ENCODE assay signal across 9 cellular contexts in genomic region chr4:74206088-74206826, GRCh38. TPM values are rescaled to one million over a fixed set of nuclear protein-coding genes. Genes with fewer than 3 reads are reported as not detected.
DNase-seq lines count a peak whose midpoint lies in the region; ATAC-seq and TF ChIP-seq lines count a peak whose summit lies in the region.
"Had no signal": no experiment of that assay in that cellular context is flagged by ENCODE, and none has a peak within 500 bp of the region (broad histone marks: within the 10 kb centered on the region; RNA-seq: fewer than 3 reads in every experiment).

No MANE protein-coding gene starts in this region.

- H3K36me3 ChIP-seq in kidney epithelial cell (ENCODE audit: control insufficient read depth, insufficient read depth, low read length), result no peaks in the 10 kb centered on the region
- H3K36me3 ChIP-seq in A673 (ENCODE audit: insufficient read depth, low read length, poor library complexity, severe bottlenecking), result no peaks in the 10 kb centered on the region

- TF ChIP-seq CTCF in kidney epithelial cell (IDR thresholded peaks at IDR 0.05; ENCODE audit: insufficient read depth, low read length, poor library complexity, severe bottlenecking), result no peak
- TF ChIP-seq CTCF in A673 (conservative IDR thresholded peaks at IDR 0.05; ENCODE audit: low read depth, low read length), result no peak

- peak; percentile 84 for ATAC-seq in HG02798 (IDR thresholded peaks at IDR 0.05; ENCODE audit: poor library complexity, unreplicated experiment)

- BruUV-seq in A673 (replicated peaks; lab: Mats Ljungman, UMichigan), result no TSS peak

- H3K9me3 ChIP-seq in A673 (ENCODE audit: low read depth, low read length, poor library complexity, severe bottlenecking), result no peaks in the 10 kb centered on the region

- no peaks in the 10 kb centered on the region for H3K4me1 ChIP-seq in A673 (ENCODE audit: insufficient read depth, low read length, poor library complexity, severe bottlenecking)

- DNase-seq in NCI-H524 (lab: John Stamatoyannopoulos, UW), result peak; percentile 2 to 11
- DNase-seq in NCI-H524 treated with DMSO at 0.1 percent for 48 hours (lab: John Stamatoyannopoulos, UW), result no peak
- DNase-seq in OCI-M2 (lab: John Stamatoyannopoulos, UW; ENCODE audit: unreplicated experiment), result peak; percentile 19
- DNase-seq in kidney epithelial cell (ENCODE audit: low read depth), result peak; percentile 56
- no peak for DNase-seq in mesenteric fat pad (ENCODE audit: low spot score)
- DNase-seq in A673 (ENCODE audit: low spot score), result no peak
- no peak for DNase-seq in DMS79 treated with DMSO at 0.1 percent for 48 hours (lab: John Stamatoyannopoulos, UW)

- H3K27ac ChIP-seq in A673 (ENCODE audit: low read depth, low read length, poor library complexity, severe bottlenecking), result no peak overlapping the region
- H3K27ac ChIP-seq: 22Rv1 had no signal

- H3K4me3 ChIP-seq in kidney epithelial cell (ENCODE audit: low read depth, low read length) (no peak overlapping the region), A673 (ENCODE audit: low read depth, low read length, poor library complexity, severe bottlenecking) (no peak overlapping the region)

- CTCF ChIA-PET in A673 (lab: Charles Lee), result no interaction called here

- intact Hi-C loops in A673 (cut with micrococcal nuclease; ENCODE audit: unreplicated experiment), result no loop called here

- H3K27me3 ChIP-seq in kidney epithelial cell (ENCODE audit: control insufficient read depth, insufficient read depth, low read length) (no peaks in the 10 kb centered on the region), A673 (replicated peaks; ENCODE audit: insufficient read depth, low read depth, low read length, poor library complexity) (no peaks in the 10 kb centered on the region)

- POLR2A ChIA-PET in A673 (lab: Charles Lee; ENCODE audit: low non-redundant PET), result no interaction called here

RNA-seq across cellular contexts. Expression of gene MTHFD2L, which starts 48.3 kb away (rescaled TPM):
- total RNA-seq in kidney epithelial cell, result 9.5 and 11.0 TPM in 2 replicates
- 8.4 TPM for total RNA-seq in mesenteric fat pad
- total RNA-seq in A673 (2021), result 11.3 and 11.4 TPM in 2 replicates

Comparison
In these comparisons a context has a peak if more than half of its experiments do, and no peak if none do; other contexts are left out.
1. DNase-seq: peak in NCI-H524 (2 of 2), OCI-M2 (single experiment) and kidney epithelial cell (single experiment); none in NCI-H524 treated with DMSO at 0.1 percent for 48 hours (single experiment), mesenteric fat pad (single experiment), A673 (single experiment) and DMS79 treated with DMSO at 0.1 percent for 48 hours (single experiment).